ENCODE assay signal across 2 cellular contexts in the genomic region with DNA sequence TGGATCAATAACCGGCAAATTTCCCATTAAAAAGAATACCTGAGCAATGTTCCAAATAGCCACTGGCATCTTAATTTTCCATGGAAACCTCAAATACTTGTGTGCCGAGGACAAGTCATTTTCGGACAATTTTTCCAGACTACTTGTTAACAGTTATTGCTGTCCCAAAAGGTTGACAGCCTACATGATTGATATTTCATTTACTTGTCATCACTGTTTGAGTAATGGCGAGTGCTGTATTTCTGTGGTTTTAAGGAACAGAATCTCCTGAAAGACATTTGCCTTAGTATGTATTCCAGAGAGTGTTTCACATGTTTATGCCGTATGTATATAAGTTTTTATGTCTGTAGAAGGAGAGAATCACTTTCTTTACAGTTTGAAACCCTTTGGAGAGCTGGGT.
TF ChIP-seq lines count a peak whose summit lies in the region.

No MANE protein-coding gene starts in this region.

TF ChIP-seq in HEK293, 187 proteins besides CTCF, POLR2A, EP300 and RAD21 (continued from another document and continues in another):
- TF ChIP-seq ZNF76 (tag by site-specific recombination; IDR thresholded peaks at IDR 0.05; ENCODE audit: borderline replicate concordance, low read depth) (no peak), ZNF121 (tag by site-specific recombination; IDR thresholded peaks at IDR 0.05) (no peak), PRDM1 (tag by site-specific recombination; IDR thresholded peaks at IDR 0.05) (no peak; the same call in 1 of the 2 replicates), FEZF1 (tag by site-specific recombination; IDR thresholded peaks at IDR 0.05) (peak; percentile 79), KLF9 (tag by site-specific recombination; IDR thresholded peaks at IDR 0.05; ENCODE audit: low read depth) (no peak), OVOL3 (tag by site-specific recombination; IDR thresholded peaks at IDR 0.05) (no peak), ZNF629 (tag by site-specific recombination; IDR thresholded peaks at IDR 0.05) (0 out of 2 replicates have a peak, but pooled peaks have one; percentile 12), SP7 (tag by site-specific recombination; IDR thresholded peaks at IDR 0.05) (peak; percentile 88), EGR2 (tag by site-specific recombination; IDR thresholded peaks at IDR 0.05; ENCODE audit: low read depth) (no peak), ZNF157 (tag by site-specific recombination; IDR thresholded peaks at IDR 0.05) (no peak), ZNF521 (tag by site-specific recombination; IDR thresholded peaks at IDR 0.05) (no peak), OSR2 (tag by site-specific recombination; IDR thresholded peaks at IDR 0.05) (peak; percentile 81), ZNF184 (tag by site-specific recombination; IDR thresholded peaks at IDR 0.05) (no peak), ZNF433 (tag by site-specific recombination; IDR thresholded peaks at IDR 0.05; ENCODE audit: low read depth) (no peak), ZNF776 (tag by site-specific recombination; IDR thresholded peaks at IDR 0.05; ENCODE audit: borderline replicate concordance) (no peak), ZBTB48 (tag by site-specific recombination; IDR thresholded peaks at IDR 0.05) (no peak), ZNF670 (tag by site-specific recombination; IDR thresholded peaks at IDR 0.05; ENCODE audit: low read depth) (no peak), ZNF416 (tag by site-specific recombination; IDR thresholded peaks at IDR 0.05) (no peak), MEIS1 (CRISPR knock-in tag; IDR thresholded peaks at IDR 0.05; ENCODE audit: borderline replicate concordance) (no peak)
- TF ChIP-seq, protein P1, sequence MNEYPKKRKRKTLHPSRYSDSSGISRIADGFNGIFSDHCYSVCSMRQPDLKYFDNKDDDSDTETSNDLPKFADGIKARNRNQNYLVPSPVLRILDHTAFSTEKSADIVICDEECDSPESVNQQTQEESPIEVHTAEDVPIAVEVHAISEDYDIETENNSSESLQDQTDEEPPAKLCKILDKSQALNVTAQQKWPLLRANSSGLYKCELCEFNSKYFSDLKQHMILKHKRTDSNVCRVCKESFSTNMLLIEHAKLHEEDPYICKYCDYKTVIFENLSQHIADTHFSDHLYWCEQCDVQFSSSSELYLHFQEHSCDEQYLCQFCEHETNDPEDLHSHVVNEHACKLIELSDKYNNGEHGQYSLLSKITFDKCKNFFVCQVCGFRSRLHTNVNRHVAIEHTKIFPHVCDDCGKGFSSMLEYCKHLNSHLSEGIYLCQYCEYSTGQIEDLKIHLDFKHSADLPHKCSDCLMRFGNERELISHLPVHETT (tag by site-specific recombination; IDR thresholded peaks at IDR 0.05), result no peak
- TF ChIP-seq, protein P2, sequence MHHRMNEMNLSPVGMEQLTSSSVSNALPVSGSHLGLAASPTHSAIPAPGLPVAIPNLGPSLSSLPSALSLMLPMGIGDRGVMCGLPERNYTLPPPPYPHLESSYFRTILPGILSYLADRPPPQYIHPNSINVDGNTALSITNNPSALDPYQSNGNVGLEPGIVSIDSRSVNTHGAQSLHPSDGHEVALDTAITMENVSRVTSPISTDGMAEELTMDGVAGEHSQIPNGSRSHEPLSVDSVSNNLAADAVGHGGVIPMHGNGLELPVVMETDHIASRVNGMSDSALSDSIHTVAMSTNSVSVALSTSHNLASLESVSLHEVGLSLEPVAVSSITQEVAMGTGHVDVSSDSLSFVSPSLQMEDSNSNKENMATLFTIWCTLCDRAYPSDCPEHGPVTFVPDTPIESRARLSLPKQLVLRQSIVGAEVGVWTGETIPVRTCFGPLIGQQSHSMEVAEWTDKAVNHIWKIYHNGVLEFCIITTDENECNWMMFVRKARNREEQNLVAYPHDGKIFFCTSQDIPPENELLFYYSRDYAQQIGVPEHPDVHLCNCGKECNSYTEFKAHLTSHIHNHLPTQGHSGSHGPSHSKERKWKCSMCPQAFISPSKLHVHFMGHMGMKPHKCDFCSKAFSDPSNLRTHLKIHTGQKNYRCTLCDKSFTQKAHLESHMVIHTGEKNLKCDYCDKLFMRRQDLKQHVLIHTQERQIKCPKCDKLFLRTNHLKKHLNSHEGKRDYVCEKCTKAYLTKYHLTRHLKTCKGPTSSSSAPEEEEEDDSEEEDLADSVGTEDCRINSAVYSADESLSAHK (tag by site-specific recombination; IDR thresholded peaks at IDR 0.05), result no peak
- TF ChIP-seq, protein P3, sequence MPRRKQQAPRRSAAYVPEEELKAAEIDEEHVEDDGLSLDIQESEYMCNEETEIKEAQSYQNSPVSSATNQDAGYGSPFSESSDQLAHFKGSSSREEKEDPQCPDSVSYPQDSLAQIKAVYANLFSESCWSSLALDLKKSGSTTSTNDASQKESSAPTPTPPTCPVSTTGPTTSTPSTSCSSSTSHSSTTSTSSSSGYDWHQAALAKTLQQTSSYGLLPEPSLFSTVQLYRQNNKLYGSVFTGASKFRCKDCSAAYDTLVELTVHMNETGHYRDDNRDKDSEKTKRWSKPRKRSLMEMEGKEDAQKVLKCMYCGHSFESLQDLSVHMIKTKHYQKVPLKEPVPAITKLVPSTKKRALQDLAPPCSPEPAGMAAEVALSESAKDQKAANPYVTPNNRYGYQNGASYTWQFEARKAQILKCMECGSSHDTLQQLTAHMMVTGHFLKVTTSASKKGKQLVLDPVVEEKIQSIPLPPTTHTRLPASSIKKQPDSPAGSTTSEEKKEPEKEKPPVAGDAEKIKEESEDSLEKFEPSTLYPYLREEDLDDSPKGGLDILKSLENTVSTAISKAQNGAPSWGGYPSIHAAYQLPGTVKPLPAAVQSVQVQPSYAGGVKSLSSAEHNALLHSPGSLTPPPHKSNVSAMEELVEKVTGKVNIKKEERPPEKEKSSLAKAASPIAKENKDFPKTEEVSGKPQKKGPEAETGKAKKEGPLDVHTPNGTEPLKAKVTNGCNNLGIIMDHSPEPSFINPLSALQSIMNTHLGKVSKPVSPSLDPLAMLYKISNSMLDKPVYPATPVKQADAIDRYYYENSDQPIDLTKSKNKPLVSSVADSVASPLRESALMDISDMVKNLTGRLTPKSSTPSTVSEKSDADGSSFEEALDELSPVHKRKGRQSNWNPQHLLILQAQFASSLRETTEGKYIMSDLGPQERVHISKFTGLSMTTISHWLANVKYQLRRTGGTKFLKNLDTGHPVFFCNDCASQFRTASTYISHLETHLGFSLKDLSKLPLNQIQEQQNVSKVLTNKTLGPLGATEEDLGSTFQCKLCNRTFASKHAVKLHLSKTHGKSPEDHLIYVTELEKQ (tag by site-specific recombination; IDR thresholded peaks at IDR 0.05; ENCODE audit: borderline replicate concordance), result peak; percentile 89
- TF ChIP-seq, protein P4, sequence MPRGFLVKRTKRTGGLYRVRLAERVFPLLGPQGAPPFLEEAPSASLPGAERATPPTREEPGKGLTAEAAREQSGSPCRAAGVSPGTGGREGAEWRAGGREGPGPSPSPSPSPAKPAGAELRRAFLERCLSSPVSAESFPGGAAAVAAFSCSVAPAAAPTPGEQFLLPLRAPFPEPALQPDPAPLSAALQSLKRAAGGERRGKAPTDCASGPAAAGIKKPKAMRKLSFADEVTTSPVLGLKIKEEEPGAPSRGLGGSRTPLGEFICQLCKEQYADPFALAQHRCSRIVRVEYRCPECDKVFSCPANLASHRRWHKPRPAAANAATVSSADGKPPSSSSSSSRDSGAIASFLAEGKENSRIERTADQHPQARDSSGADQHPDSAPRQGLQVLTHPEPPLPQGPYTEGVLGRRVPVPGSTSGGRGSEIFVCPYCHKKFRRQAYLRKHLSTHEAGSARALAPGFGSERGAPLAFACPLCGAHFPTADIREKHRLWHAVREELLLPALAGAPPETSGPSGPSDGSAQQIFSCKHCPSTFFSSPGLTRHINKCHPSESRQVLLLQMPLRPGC (tag by site-specific recombination; IDR thresholded peaks at IDR 0.05), result no peak

TF ChIP-seq in K562, 482 proteins besides CTCF, POLR2A, EP300 and RAD21 (continued from another document and continues in another):
- TF ChIP-seq, protein P5, sequence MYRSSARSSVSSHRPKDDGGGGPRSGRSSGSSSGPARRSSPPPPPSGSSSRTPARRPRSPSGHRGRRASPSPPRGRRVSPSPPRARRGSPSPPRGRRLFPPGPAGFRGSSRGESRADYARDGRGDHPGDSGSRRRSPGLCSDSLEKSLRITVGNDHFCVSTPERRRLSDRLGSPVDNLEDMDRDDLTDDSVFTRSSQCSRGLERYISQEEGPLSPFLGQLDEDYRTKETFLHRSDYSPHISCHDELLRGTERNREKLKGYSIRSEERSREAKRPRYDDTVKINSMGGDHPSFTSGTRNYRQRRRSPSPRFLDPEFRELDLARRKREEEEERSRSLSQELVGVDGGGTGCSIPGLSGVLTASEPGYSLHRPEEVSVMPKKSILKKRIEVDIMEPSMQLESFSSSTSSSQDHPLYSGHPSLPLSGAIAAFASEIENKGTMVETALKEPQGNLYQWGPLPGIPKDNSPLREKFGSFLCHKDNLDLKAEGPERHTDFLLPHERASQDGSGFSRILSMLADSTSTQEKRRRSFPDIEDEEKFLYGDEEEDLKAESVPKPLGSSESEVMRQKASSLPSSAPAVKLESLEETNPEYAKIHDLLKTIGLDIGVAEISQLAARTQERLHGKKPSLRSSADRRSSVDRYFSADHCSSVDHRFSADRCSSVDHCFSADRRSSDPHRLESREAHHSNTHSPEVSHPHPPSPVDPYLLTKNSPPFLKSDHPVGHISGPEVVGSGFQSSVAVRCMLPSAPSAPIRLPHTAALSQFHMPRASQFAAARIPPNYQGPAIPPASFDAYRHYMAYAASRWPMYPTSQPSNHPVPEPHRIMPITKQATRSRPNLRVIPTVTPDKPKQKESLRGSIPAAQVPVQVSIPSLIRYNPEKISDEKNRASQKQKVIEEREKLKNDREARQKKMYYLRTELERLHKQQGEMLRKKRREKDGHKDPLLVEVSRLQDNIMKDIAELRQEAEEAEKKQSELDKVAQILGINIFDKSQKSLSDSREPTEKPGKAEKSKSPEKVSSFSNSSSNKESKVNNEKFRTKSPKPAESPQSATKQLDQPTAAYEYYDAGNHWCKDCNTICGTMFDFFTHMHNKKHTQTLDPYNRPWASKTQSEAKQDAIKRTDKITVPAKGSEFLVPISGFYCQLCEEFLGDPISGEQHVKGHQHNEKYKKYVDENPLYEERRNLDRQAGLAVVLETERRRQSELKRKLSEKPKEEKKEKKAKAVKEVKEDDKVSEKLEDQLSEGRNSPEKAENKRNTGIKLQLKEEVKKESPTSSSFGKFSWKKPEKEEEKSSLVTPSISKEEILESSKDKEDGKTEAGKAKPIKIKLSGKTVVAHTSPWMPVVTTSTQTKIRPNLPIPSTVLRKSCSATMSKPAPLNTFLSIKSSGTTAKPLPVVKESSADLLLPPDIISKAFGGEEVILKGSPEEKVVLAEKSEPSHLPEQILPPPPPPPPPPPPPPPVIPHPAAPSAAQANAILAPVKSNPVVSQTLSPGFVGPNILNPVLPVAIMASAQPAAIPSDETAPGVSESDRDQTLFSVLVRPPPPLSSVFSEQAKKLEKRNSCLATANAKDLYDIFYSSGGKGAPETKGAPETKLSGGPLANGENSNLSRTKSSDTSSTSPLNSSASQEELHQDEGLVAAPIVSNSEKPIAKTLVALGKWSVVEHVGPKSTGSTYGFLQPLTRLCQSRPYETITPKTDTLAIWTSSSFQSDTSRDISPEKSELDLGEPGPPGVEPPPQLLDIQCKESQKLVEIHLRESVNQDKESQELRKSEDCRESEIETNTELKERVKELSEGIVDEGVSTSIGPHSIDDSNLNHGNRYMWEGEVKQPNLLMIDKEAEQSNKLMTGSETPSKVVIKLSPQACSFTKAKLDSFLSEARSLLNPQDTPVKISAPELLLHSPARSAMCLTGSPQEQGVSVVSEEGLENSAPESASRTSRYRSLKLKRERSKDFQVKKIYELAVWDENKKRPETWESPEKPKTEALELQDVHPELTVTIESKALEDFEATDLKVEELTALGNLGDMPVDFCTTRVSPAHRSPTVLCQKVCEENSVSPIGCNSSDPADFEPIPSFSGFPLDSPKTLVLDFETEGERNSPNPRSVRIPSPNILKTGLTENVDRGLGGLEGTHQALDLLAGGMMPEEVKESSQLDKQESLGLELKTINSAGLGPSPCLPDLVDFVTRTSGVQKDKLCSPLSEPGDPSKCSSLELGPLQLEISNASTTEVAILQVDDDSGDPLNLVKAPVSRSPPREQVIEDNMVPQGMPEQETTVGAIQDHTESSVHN (IDR thresholded peaks at IDR 0.05; ENCODE audit: borderline replicate concordance in 1 of 2, low read depth in 1 of 2), result no peak
- TF ChIP-seq ZNF584 (CRISPR knock-in tag; IDR thresholded peaks at IDR 0.05; ENCODE audit: low read depth) (no peak), FOXJ3 (CRISPR knock-in tag; IDR thresholded peaks at IDR 0.05) (no peak), SAP30 (IDR thresholded peaks at IDR 0.05; ENCODE audit: borderline replicate concordance, insufficient read depth, low read depth, low read length, poor library complexity, severe bottlenecking) (no peak), SMARCB1 (IDR thresholded peaks at IDR 0.05; ENCODE audit: insufficient read length, low read depth) (no peak), BMI1 (IDR thresholded peaks at IDR 0.05; ENCODE audit: low read length) (no peak), MTF1 (CRISPR knock-in tag; IDR thresholded peaks at IDR 0.05; ENCODE audit: borderline replicate concordance) (no peak), GABPB1 (CRISPR knock-in tag; IDR thresholded peaks at IDR 0.05) (no peak)
- TF ChIP-seq, protein P6, sequence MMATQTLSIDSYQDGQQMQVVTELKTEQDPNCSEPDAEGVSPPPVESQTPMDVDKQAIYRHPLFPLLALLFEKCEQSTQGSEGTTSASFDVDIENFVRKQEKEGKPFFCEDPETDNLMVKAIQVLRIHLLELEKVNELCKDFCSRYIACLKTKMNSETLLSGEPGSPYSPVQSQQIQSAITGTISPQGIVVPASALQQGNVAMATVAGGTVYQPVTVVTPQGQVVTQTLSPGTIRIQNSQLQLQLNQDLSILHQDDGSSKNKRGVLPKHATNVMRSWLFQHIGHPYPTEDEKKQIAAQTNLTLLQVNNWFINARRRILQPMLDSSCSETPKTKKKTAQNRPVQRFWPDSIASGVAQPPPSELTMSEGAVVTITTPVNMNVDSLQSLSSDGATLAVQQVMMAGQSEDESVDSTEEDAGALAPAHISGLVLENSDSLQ (IDR thresholded peaks at IDR 0.05), result peak; percentile 81
- TF ChIP-seq, protein P7, sequence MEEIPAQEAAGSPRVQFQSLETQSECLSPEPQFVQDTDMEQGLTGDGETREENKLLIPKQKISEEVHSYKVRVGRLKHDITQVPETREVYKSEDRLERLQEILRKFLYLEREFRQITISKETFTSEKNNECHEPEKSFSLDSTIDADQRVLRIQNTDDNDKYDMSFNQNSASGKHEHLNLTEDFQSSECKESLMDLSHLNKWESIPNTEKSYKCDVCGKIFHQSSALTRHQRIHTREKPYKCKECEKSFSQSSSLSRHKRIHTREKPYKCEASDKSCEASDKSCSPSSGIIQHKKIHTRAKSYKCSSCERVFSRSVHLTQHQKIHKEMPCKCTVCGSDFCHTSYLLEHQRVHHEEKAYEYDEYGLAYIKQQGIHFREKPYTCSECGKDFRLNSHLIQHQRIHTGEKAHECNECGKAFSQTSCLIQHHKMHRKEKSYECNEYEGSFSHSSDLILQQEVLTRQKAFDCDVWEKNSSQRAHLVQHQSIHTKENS (CRISPR knock-in tag; IDR thresholded peaks at IDR 0.05), result no peak
